In the genomic region with DNA sequence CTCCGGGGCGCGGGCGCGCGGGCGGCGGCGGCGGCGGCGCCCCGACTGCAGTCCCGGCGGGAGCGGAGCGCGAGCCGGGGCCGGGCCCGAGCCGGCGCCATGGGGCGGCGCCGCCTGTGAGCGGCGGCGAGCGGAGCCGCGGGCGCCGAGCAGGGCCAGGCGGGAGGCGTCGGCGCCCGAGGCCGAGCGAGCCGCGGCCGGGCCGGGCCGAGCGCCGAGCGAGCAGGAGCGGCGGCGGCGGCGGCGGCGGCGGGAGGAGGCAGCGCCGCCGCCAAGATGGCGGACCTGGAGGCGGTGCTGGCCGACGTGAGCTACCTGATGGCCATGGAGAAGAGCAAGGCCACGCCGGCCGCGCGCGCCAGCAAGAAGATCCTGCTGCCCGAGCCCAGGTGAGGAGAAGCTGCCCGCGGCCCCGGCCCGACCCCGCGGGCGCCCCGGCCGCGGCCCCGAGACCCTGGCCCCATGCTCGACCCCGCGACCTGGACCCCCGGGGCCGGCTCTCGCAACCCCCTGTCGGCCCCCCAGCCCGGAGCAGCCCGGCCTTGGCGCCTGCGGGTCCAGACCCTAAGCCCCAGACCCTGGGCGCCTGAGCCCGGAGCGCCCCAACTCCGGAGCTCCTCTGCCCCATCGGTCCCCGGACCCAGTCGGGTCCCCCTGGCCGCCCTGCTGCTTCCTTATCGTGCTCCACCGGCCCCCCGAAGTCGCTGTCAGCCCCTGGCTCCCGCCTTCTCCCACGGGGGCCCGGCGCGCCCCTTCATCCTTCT, we compare ENCODE assay signal across 8 cellular contexts. TPM values are rescaled to one million over a fixed set of nuclear protein-coding genes. Genes with fewer than 3 reads are reported as not detected.
DNase-seq lines count a peak whose midpoint lies in the region; ATAC-seq and TF ChIP-seq lines count a peak whose summit lies in the region.

A gene (plus strand): TSS at position 50 of the 764 bp plus-strand sequence. CDS start 227 bp downstream, at position 277.

- H3K14ac ChIP-seq in neuronal stem cell (ENCODE audit: low read length): no peak within 1 kb of the TSS

- H3K18ac ChIP-seq in neuronal stem cell (ENCODE audit: low read length): peak within 1 kb of the TSS; percentile 95

- peaks cover 16% of the 10 kb centered on the region for H3K79me1 ChIP-seq in neuronal stem cell (ENCODE audit: low read depth, low read length)

- 0 to 2% methylated on average over 2 to 7 of the region's 110 CpGs for WGBS in gastroesophageal sphincter (ENCODE audit: low coverage in 1 of 2), 2 donors
- WGBS in neuronal stem cell (ENCODE audit: extremely low coverage in 2 of 2, insufficient read length in 2 of 2, insufficient replicate concordance in 1 of 2), 2 donors: no CpG with 5 or more reads among the region's 110 CpGs

- DNase-seq in CD1c-positive myeloid dendritic cell (ENCODE audit: extremely low spot score) (peak; percentile 70), NCI-H128 (lab: John Stamatoyannopoulos, UW; ENCODE audit: unreplicated experiment) (peak; percentile 13), neuronal stem cell (ENCODE audit: low spot score) (no peak), HPDE6-E6E7 (ENCODE audit: extremely low spot score) (no peak)

- peaks cover 61% of the 10 kb centered on the region for H3K36me3 Mint-ChIP-seq in activated T-helper 17 cell treated with anti-CD3 and anti-CD28 coated beads, Interleukin-2, amount 50 U/mL, for 72 hours (ENCODE audit: low read depth)

- H3K27me3 Mint-ChIP-seq in activated T-helper 17 cell treated with anti-CD3 and anti-CD28 coated beads, Interleukin-2, amount 50 U/mL, for 72 hours: no peaks in the 10 kb centered on the region

- peak within 1 kb of the TSS; percentile 85 for H2AFZ ChIP-seq in neuronal stem cell (ENCODE audit: low read length)

- peak within 1 kb of the TSS; percentile 6 for H3K23ac ChIP-seq in neuronal stem cell (ENCODE audit: low read depth, low read length, poor library complexity)

- H3K36me3 ChIP-seq in gastroesophageal sphincter: peaks cover 0 to 7% of the 10 kb centered on the region in 2 donors
- peaks cover 7 to 22% of the 10 kb centered on the region in 2 donors for H3K36me3 ChIP-seq in neuronal stem cell (replicated peaks in 1 of 2; ENCODE audit: control insufficient read depth in 2 of 2, insufficient read depth in 2 of 2, low read length in 2 of 2)

- H3K9me3 ChIP-seq in gastroesophageal sphincter: no peaks in the 10 kb centered on the region
- no peaks in the 10 kb centered on the region for H3K9me3 ChIP-seq in neuronal stem cell (replicated peaks in 1 of 2; ENCODE audit: control insufficient read depth in 2 of 2, insufficient read depth in 1 of 2, low read depth in 1 of 2, low read length in 2 of 2)

- no peaks in the 10 kb centered on the region for H3K27me3 ChIP-seq in gastroesophageal sphincter
- H3K27me3 ChIP-seq in neuronal stem cell (ENCODE audit: control insufficient read depth in 3 of 3, insufficient read depth in 3 of 3, low read depth in 1 of 3, low read length in 3 of 3): peaks cover 0 to 20% (median 0%) of the 10 kb centered on the region in 3 experiments

- H3K4me1 ChIP-seq in gastroesophageal sphincter (peaks cover 7 to 84% (median 60%) of the 10 kb centered on the region in 3 donors), neuronal stem cell (ENCODE audit: control insufficient read depth in 2 of 2, insufficient read depth in 1 of 2, low read depth in 1 of 2, low read length in 2 of 2) (peaks cover 25 to 44% of the 10 kb centered on the region in 2 donors)

- TF ChIP-seq EP300 in gastroesophageal sphincter (IDR thresholded peaks at IDR 0.05): no peak

- H3K4me2 ChIP-seq in neuronal stem cell (ENCODE audit: insufficient read depth, low read length, poor library complexity, severe bottlenecking): peak within 1 kb of the TSS; percentile 74

- H3K27ac ChIP-seq in gastroesophageal sphincter (peak within 1 kb of the TSS; percentile 19 to 92 (median 88)), neuronal stem cell (replicated peaks; ENCODE audit: low read length) (no peak within 1 kb of the TSS)

- H4K8ac ChIP-seq in neuronal stem cell (ENCODE audit: low read depth, low read length): no peak within 1 kb of the TSS

- ATAC-seq in GM19351 (IDR thresholded peaks at IDR 0.05; ENCODE audit: unreplicated experiment): peak; percentile 9
- peak; percentile 15 for ATAC-seq in activated T-helper 17 cell treated with anti-CD3 and anti-CD28 coated beads, Interleukin-2, amount 50 U/mL, for 72 hours (replicated peaks)
- ATAC-seq in gastroesophageal sphincter: peak; percentile 56
- no peak for ATAC-seq in HG02970 (IDR thresholded peaks at IDR 0.05; ENCODE audit: low FRiP score, unreplicated experiment)

- H4K91ac ChIP-seq in neuronal stem cell (ENCODE audit: low read depth, low read length, poor library complexity): no peak within 1 kb of the TSS

- no peak within 1 kb of the TSS for H2BK120ac ChIP-seq in neuronal stem cell (ENCODE audit: low read depth, low read length)

- peak within 1 kb of the TSS; percentile 52 for H3K9ac ChIP-seq in neuronal stem cell (ENCODE audit: low read depth, low read length, poor library complexity)

- no peak within 1 kb of the TSS for H2BK5ac ChIP-seq in neuronal stem cell (ENCODE audit: low read length)

- peak in 1 of 4 experiments; percentile 13 for TF ChIP-seq CTCF in gastroesophageal sphincter (IDR thresholded peaks at IDR 0.05)

- peak within 1 kb of the TSS; percentile 99 for H3K27ac Mint-ChIP-seq in activated T-helper 17 cell treated with anti-CD3 and anti-CD28 coated beads, Interleukin-2, amount 50 U/mL, for 72 hours

- peaks cover 44% of the 10 kb centered on the region for H3K4me1 Mint-ChIP-seq in activated T-helper 17 cell treated with anti-CD3 and anti-CD28 coated beads, Interleukin-2, amount 50 U/mL, for 72 hours

- H2BK15ac ChIP-seq in neuronal stem cell (ENCODE audit: low read length): no peak within 1 kb of the TSS

- peak within 1 kb of the TSS; percentile 28 for H2AK5ac ChIP-seq in neuronal stem cell (ENCODE audit: low read depth, low read length)

- peak within 1 kb of the TSS; percentile 99 for H3K4me3 Mint-ChIP-seq in activated T-helper 17 cell treated with anti-CD3 and anti-CD28 coated beads, Interleukin-2, amount 50 U/mL, for 72 hours

- TF ChIP-seq POLR2A in gastroesophageal sphincter (IDR thresholded peaks at IDR 0.05): peak in 1 of 2 donors; percentile 16

- H3K9me3 Mint-ChIP-seq in activated T-helper 17 cell treated with anti-CD3 and anti-CD28 coated beads, Interleukin-2, amount 50 U/mL, for 72 hours: no peaks in the 10 kb centered on the region

- no peak within 1 kb of the TSS for H2BK12ac ChIP-seq in neuronal stem cell (ENCODE audit: low read length)

- H3K4me3 ChIP-seq in gastroesophageal sphincter (peak within 1 kb of the TSS; percentile 66 to 96), neuronal stem cell (ENCODE audit: low read length in 2 of 2) (peak within 1 kb of the TSS; percentile 73 to 89)

- no peak within 1 kb of the TSS for H3K4ac ChIP-seq in neuronal stem cell (ENCODE audit: low read length)

RNA-seq across cellular contexts. Expression of the gene that starts here (rescaled TPM):
- 100 to 1,000 TPM; 197 to 265 TPM for total RNA-seq in activated T-helper 17 cell treated with anti-CD3 and anti-CD28 coated beads, Interleukin-2, amount 50 U/mL, for 72 hours
- 10 to 100 TPM; 44.0 to 76.9 (median 64.8) TPM for total RNA-seq in gastroesophageal sphincter
- 33.4 TPM for polyA plus RNA-seq in neuronal stem cell (2013, experiment 1 of 2)
- polyA plus RNA-seq in neuronal stem cell (2013, experiment 2 of 2): 33.1 TPM

Comparison
In these comparisons a context has a peak if more than half of its experiments do, and no peak if none do; other contexts are left out.
1. DNase-seq: peak in CD1c-positive myeloid dendritic cell (single experiment) and NCI-H128 (single experiment); none in neuronal stem cell (single experiment) and HPDE6-E6E7 (single experiment).